Comparison of ENCODE assay signal across 9 cellular contexts in genomic region chr6:121430514-121431460, GRCh38. TPM values are rescaled to one million over a fixed set of nuclear protein-coding genes. Genes with fewer than 3 reads are reported as not detected.
DNase-seq lines count a peak whose midpoint lies in the region; ATAC-seq and TF ChIP-seq lines count a peak whose summit lies in the region.
"Had no signal": no experiment of that assay in that cellular context is flagged by ENCODE, and none has a peak within 500 bp of the region (broad histone marks: within the 10 kb centered on the region; RNA-seq: fewer than 3 reads in every experiment).

No MANE protein-coding gene starts in this region.

- H3K36me3 Mint-ChIP-seq in endothelial cell (ENCODE audit: low read depth, unreplicated experiment) (no peaks in the 10 kb centered on the region), neural progenitor cell (no peaks in the 10 kb centered on the region)

- H3K4me3 Mint-ChIP-seq in endothelial cell (ENCODE audit: unreplicated experiment) (no peak overlapping the region), neural progenitor cell (no peak overlapping the region)

- TF ChIP-seq CTCF in GM10248 (IDR thresholded peaks at IDR 0.05; ENCODE audit: control extremely low read depth, extremely low read depth, low read depth, missing control alignments): peak; percentile 43
- peak; percentile 54 for TF ChIP-seq CTCF in endothelial cell (IDR thresholded peaks at IDR 0.05; ENCODE audit: unreplicated experiment)
- TF ChIP-seq CTCF in neural progenitor cell (IDR thresholded peaks at IDR 0.05): peak; percentile 92

- H3K79me2 ChIP-seq in neural progenitor cell (ENCODE audit: low read depth): peaks cover 16% of the 10 kb centered on the region

- no peaks in the 10 kb centered on the region for H4K20me1 ChIP-seq in neural progenitor cell (ENCODE audit: low read depth)

- H3K27me3 ChIP-seq in neural progenitor cell: no peaks in the 10 kb centered on the region
- H3K27me3 ChIP-seq: SJSA1 had no signal

- no peak for ATAC-seq in GM21390 (IDR thresholded peaks at IDR 0.05; ENCODE audit: unreplicated experiment)

- peaks cover 19% of the 10 kb centered on the region for H3K4me1 Mint-ChIP-seq in endothelial cell (ENCODE audit: unreplicated experiment)
- H3K4me1 Mint-ChIP-seq in neural progenitor cell: peaks cover 31% of the 10 kb centered on the region

- H3K9me3 Mint-ChIP-seq in endothelial cell (ENCODE audit: unreplicated experiment) (no peaks in the 10 kb centered on the region), neural progenitor cell (no peaks in the 10 kb centered on the region)

- H3K4me2 ChIP-seq in neural progenitor cell: peak overlapping the region; percentile 56

- DNase-seq in GM10248 (ENCODE audit: extremely low spot score): no peak
- peak; percentile 54 for DNase-seq in NCI-H2227 (lab: John Stamatoyannopoulos, UW; ENCODE audit: unreplicated experiment)
- DNase-seq in endothelial cell (ENCODE audit: low spot score): no peak
- peak; percentile 59 for DNase-seq in neural progenitor cell (ENCODE audit: low spot score)
- DNase-seq in NOMO-1 (lab: John Stamatoyannopoulos, UW; ENCODE audit: unreplicated experiment in 2 of 2): no peak
- DNase-seq in activated CD4-positive, CD25-positive, alpha-beta regulatory T cell (lab: John Stamatoyannopoulos, UW): no peak
- no peak for DNase-seq in islet precursor cell

- H3K27ac ChIP-seq in neural progenitor cell: peak overlapping the region; percentile 0
- H3K27ac ChIP-seq: SJSA1 had no signal

- H3K9me3 ChIP-seq in neural progenitor cell (ENCODE audit: low read depth): no peaks in the 10 kb centered on the region
- H3K9me3 ChIP-seq: SJSA1 had no signal

- peak overlapping the region; percentile 74 for H2AFZ ChIP-seq in neural progenitor cell (replicated peaks)

- H3K27ac Mint-ChIP-seq in endothelial cell (ENCODE audit: unreplicated experiment) (peak overlapping the region; percentile 7), neural progenitor cell (peak overlapping the region; percentile 11)

- no peak overlapping the region for H3K9ac ChIP-seq in neural progenitor cell

- CTCF ChIA-PET in GM10248 (lab: Yijun Ruan, JAX): interaction anchor here (1.0 to 1.4 kb wide), 3 partner anchors 10 to 1099 kb away, joined by 3 to 5 read pairs (median 3); no protein-coding TSS in a partner anchor

- POLR2A ChIA-PET in GM10248 (lab: Yijun Ruan, JAX): no interaction called here

- peaks cover 23% of the 10 kb centered on the region for H3F3A ChIP-seq in neural progenitor cell (ENCODE audit: low read depth)

- no peak overlapping the region for H3K4me3 ChIP-seq in neural progenitor cell
- H3K4me3 ChIP-seq: SJSA1 had no signal

- peaks cover 29% of the 10 kb centered on the region for H3K4me1 ChIP-seq in neural progenitor cell

- peaks cover 3% of the 10 kb centered on the region for H3K27me3 Mint-ChIP-seq in endothelial cell (ENCODE audit: unreplicated experiment)
- H3K27me3 Mint-ChIP-seq in neural progenitor cell (ENCODE audit: insufficient read depth, low read depth): no peaks in the 10 kb centered on the region

- no peaks in the 10 kb centered on the region for H3K36me3 ChIP-seq in neural progenitor cell
- H3K36me3 ChIP-seq: SJSA1 had no signal

RNA-seq across cellular contexts. Expression of gene GJA1, which starts 4.7 kb away (rescaled TPM):
- total RNA-seq in endothelial cell (ENCODE audit: unreplicated experiment) (363 TPM), neural progenitor cell (ENCODE audit: low replicate concordance) (498 and 622 TPM in 2 replicates)

Comparison
In these comparisons a context has a peak if more than half of its experiments do, and no peak if none do; other contexts are left out.
1. DNase-seq: peak in NCI-H2227 (single experiment) and neural progenitor cell (single experiment); none in GM10248 (single experiment), endothelial cell (single experiment), NOMO-1 (0 of 2), activated CD4-positive, CD25-positive, alpha-beta regulatory T cell (0 of 4) and islet precursor cell (single experiment).
2. Peak in every context shown above with its lines, with median percentiles within 50 percentile points of each other: CTCF ChIP-seq.